Comparison of ENCODE assay signal across 26 cellular contexts in the genomic region with DNA sequence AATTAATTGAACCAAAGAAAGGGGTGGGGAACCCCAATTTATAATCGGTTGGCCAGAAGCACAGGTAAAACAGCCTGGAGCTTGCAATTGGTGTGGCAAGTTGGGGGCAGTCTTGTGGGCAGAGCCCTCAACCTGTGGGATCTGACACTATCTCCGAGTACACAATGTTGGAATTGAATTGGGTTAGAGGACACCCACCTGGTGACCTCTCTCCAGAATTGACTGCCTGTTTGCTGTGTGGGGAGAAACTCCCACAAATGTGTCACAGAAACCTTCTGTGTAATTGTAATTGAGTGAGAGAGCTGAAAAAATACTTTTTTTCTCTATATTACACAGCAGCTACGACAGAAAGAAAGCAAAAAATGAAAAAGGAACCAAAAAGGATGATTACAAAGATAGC. TPM values are rescaled to one million over a fixed set of nuclear protein-coding genes. Genes with fewer than 3 reads are reported as not detected.
"Had no signal": no experiment of that assay in that cellular context is flagged by ENCODE, and none has a peak within 500 bp of the region (broad histone marks: within the 10 kb centered on the region; RNA-seq: fewer than 3 reads in every experiment).

No MANE protein-coding gene starts in this region.

- H3K9me3 Mint-ChIP-seq: activated naive CD8-positive, alpha-beta T cell treated with anti-CD3 and anti-CD28 coated beads for 36 hours; naive thymus-derived CD8-positive, alpha-beta T cell; neural crest cell had no signal

- ATAC-seq: body of pancreas; naive thymus-derived CD8-positive, alpha-beta T cell; stimulated activated naive B cell treated with anti-CD40 and anti-IgM and Interleukin-4, amounts not matched to agents 10 μg/mL and 1 μg/mL and 100 μg/mL, for 72 hours had no signal

- H3K27ac ChIP-seq: body of pancreas, esophagus squamous epithelium, pancreas, prostate gland, tibial nerve had no signal

- H3K4me1 Mint-ChIP-seq: activated naive CD8-positive, alpha-beta T cell treated with anti-CD3 and anti-CD28 coated beads for 36 hours; neural crest cell had no signal

- H3K27me3 Mint-ChIP-seq: activated naive CD8-positive, alpha-beta T cell treated with anti-CD3 and anti-CD28 coated beads for 36 hours; naive thymus-derived CD8-positive, alpha-beta T cell; stimulated activated naive B cell treated with anti-CD40 and anti-IgM and Interleukin-4, amounts not matched to agents 10 μg/mL and 1 μg/mL and 100 μg/mL, for 72 hours had no signal

- H3K4me1 ChIP-seq: esophagus squamous epithelium, pancreas, prostate gland, tibial nerve had no signal

- H3K36me3 ChIP-seq: prostate gland had no signal

- H3K27ac Mint-ChIP-seq: activated naive CD8-positive, alpha-beta T cell treated with anti-CD3 and anti-CD28 coated beads for 36 hours; naive thymus-derived CD8-positive, alpha-beta T cell; stimulated activated naive B cell treated with anti-CD40 and anti-IgM and Interleukin-4, amounts not matched to agents 10 μg/mL and 1 μg/mL and 100 μg/mL, for 72 hours had no signal

- DNase-seq: activated CD4-positive, alpha-beta T cell treated with anti-CD3 and anti-CD28 coated beads for 48 hours; activated naive CD4-positive, alpha-beta T cell; activated naive CD8-positive, alpha-beta T cell treated with anti-CD3 and anti-CD28 coated beads for 36 hours; activated T-cell treated with anti-CD3 and anti-CD28 coated beads for 4 hours; adrenal gland; aorta; body of pancreas; dermis blood vessel endothelial cell; effector CD8-positive, alpha-beta T cell; esophagus squamous epithelium; foreskin melanocyte; islet precursor cell; left ventricle myocardium superior; naive thymus-derived CD8-positive, alpha-beta T cell; nucleus accumbens; pancreas; stimulated activated CD4-positive, alpha-beta T cell treated with anti-CD3 and anti-CD28 coated beads, Interleukin-1b, Interleukin-23, amount 100 ng/mL, for 48 hours; stimulated activated CD4-positive, alpha-beta T cell treated with anti-CD3 and anti-CD28 coated beads, Interleukin-4, amount 100 ng/mL, for 4 hours; stimulated activated CD8-positive, alpha-beta memory T cell treated with anti-CD3 and anti-CD28 coated beads, Interleukin-4, amount 100 ng/mL, for 48 hours; stimulated activated naive B cell treated with anti-CD40 and anti-IgM and Interleukin-4, amounts not matched to agents 10 μg/mL and 1 μg/mL and 100 μg/mL, for 72 hours; T-helper 1 cell had no signal

- H3K27me3 ChIP-seq: adrenal gland, body of pancreas, esophagus squamous epithelium, pancreas, tibial nerve had no signal

- H3K4me2 ChIP-seq: smooth muscle cell had no signal

- H3K4me3 ChIP-seq: adrenal gland, body of pancreas, esophagus squamous epithelium, pancreas, prostate gland, smooth muscle cell, tibial nerve had no signal

- H3K4me3 Mint-ChIP-seq: activated naive CD8-positive, alpha-beta T cell treated with anti-CD3 and anti-CD28 coated beads for 36 hours; naive thymus-derived CD8-positive, alpha-beta T cell; neural crest cell; stimulated activated naive B cell treated with anti-CD40 and anti-IgM and Interleukin-4, amounts not matched to agents 10 μg/mL and 1 μg/mL and 100 μg/mL, for 72 hours had no signal

- H3K9me3 ChIP-seq: adrenal gland, body of pancreas, esophagus squamous epithelium, pancreas, prostate gland, tibial nerve had no signal

RNA-seq across cellular contexts. Expression of gene FAM83C, which starts 53.0 kb away (rescaled TPM):
- total RNA-seq: activated naive CD8-positive, alpha-beta T cell treated with anti-CD3 and anti-CD28 coated beads for 36 hours; adrenal gland; aorta; body of pancreas; dermis blood vessel endothelial cell; left ventricle myocardium superior; naive thymus-derived CD8-positive, alpha-beta T cell; neural crest cell; pancreas; temporal lobe; tibial nerve had no signal
- polyA plus RNA-seq: aorta; naive thymus-derived CD8-positive, alpha-beta T cell; pancreas; smooth muscle cell had no signal
